In the genomic region with DNA sequence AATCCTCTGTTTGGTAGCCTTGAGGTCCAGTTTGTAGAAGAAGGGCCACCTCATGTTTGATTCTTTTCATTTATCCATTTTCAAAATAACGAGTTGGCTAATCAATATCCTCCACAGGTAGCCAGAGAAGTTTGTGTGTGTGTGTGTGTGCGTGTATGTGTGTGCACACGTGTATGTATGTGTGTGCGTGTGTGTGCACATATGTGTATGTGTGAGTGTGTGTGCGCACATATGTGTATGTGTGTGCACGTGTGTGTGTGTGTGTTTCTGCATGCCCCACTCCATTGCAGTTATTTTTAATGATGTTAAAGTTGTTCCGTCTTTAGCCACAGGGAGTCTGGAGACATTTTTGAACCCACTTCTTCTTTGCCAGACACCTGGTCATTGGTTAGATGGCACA, we compare ENCODE assay signal across 28 cellular contexts.
"Had no signal": no experiment of that assay in that cellular context is flagged by ENCODE, and none has a peak within 500 bp of the region (broad histone marks: within the 10 kb centered on the region; RNA-seq: fewer than 3 reads in every experiment).

No MANE protein-coding gene starts in this region.

- H3K4me1 Mint-ChIP-seq: mesothelial cell of epicardium, naive B cell had no signal

- ATAC-seq: effector memory CD8-positive, alpha-beta T cell; esophagus mucosa; gastrocnemius medialis; heart right ventricle; left cardiac atrium; left lung; left ventricle myocardium superior; lower lobe of right lung; mucosa of descending colon had no signal

- H3K9me3 ChIP-seq: colonic mucosa, esophagus squamous epithelium, gastrocnemius medialis, heart right ventricle, left lung, lower lobe of right lung, mucosa of descending colon had no signal

- H3K36me3 Mint-ChIP-seq: mesothelial cell of epicardium, naive B cell had no signal

- H3K27ac Mint-ChIP-seq: dendritic cell treated with granulocyte-macrophage colony-stimulating factor and Interleukin-4, amounts not matched to agents 40 ng/mL and 50 ng/mL, for 4 days; effector memory CD8-positive, alpha-beta T cell; endodermal cell; mesothelial cell of epicardium; naive B cell had no signal

- H3K36me3 ChIP-seq: colonic mucosa, esophagus squamous epithelium, gastrocnemius medialis, heart right ventricle, left lung, lower lobe of right lung had no signal

- DNase-seq: colonic mucosa; cortex of kidney; effector CD8-positive, alpha-beta T cell; effector memory CD8-positive, alpha-beta T cell; endodermal cell; erythroblast; esophagus squamous epithelium; foreskin fibroblast; foreskin melanocyte; gastrocnemius medialis; glutamatergic neuron; head of caudate nucleus; heart right ventricle; hippocampal formation; left cardiac atrium; left lung; left ventricle myocardium superior; lower lobe of right lung; mesenchymal stem cell; mucosa of descending colon; naive B cell had no signal

- H3K4me3 ChIP-seq: colonic mucosa, esophagus squamous epithelium, gastrocnemius medialis, heart right ventricle, left lung, lower lobe of right lung, mucosa of descending colon had no signal

- H3K27ac ChIP-seq: colonic mucosa, epithelial cell of prostate, esophagus squamous epithelium, gastrocnemius medialis, heart right ventricle, left lung, lower lobe of right lung had no signal

- H3K4me3 Mint-ChIP-seq: dendritic cell treated with granulocyte-macrophage colony-stimulating factor and Interleukin-4, amounts not matched to agents 40 ng/mL and 50 ng/mL, for 4 days; effector memory CD8-positive, alpha-beta T cell; endodermal cell; mesothelial cell of epicardium; naive B cell had no signal

- H3K4me1 ChIP-seq: colonic mucosa, gastrocnemius medialis, heart right ventricle, left lung, lower lobe of right lung had no signal

- H3K9me3 Mint-ChIP-seq: dendritic cell treated with granulocyte-macrophage colony-stimulating factor and Interleukin-4, amounts not matched to agents 40 ng/mL and 50 ng/mL, for 4 days; effector memory CD8-positive, alpha-beta T cell; endodermal cell; mesothelial cell of epicardium; naive B cell had no signal

- H3K27me3 ChIP-seq: colonic mucosa, gastrocnemius medialis, left lung had no signal

- FAIRE-seq: endometrium, islet of Langerhans, keratinocyte had no signal
